9 cellular contexts compared by ENCODE assay signal in genomic region chr17:41324180-41325075, GRCh38. TPM values are rescaled to one million over a fixed set of nuclear protein-coding genes. Genes with fewer than 3 reads are reported as not detected.
DNase-seq lines count a peak whose midpoint lies in the region; ATAC-seq and TF ChIP-seq lines count a peak whose summit lies in the region.
"Had no signal": no experiment of that assay in that cellular context is flagged by ENCODE, and none has a peak within 500 bp of the region (broad histone marks: within the 10 kb centered on the region; RNA-seq: fewer than 3 reads in every experiment).

No MANE protein-coding gene starts in this region.

- ATAC-seq in SK-N-SH treated with all-trans-retinoic acid at 6 μM for 48 hours (peak; percentile 38; the same call in 2 of the 3 replicates), HG03280 (IDR thresholded peaks at IDR 0.05; ENCODE audit: unreplicated experiment) (no peak)

- DNase-seq in AG04450 (ENCODE audit: low read depth, low spot score) (no peak), GM10266 (ENCODE audit: extremely low spot score) (no peak), iris pigment epithelial cell (ENCODE audit: low read depth) (peak; percentile 9), SHP77 (lab: John Stamatoyannopoulos, UW) (no peak), activated gamma-delta T cell (lab: John Stamatoyannopoulos, UW) (no peak), GM10248 (ENCODE audit: extremely low spot score) (no peak)

- H3K27ac ChIP-seq in AG04450 (ENCODE audit: low read depth, low read length) = no peak overlapping the region
- H3K27ac ChIP-seq: cardiac muscle cell had no signal

- no peak overlapping the region for H3K4me3 ChIP-seq in AG04450 (ENCODE audit: low read depth, low read length)
- H3K4me3 ChIP-seq: cardiac muscle cell had no signal

- TF ChIP-seq CTCF in AG04450 (IDR thresholded peaks at IDR 0.05; ENCODE audit: low read depth, low read length) (0 out of 2 replicates have a peak, but pooled peaks have one; percentile 12), GM10266 (IDR thresholded peaks at IDR 0.05; ENCODE audit: control insufficient read depth, insufficient read depth, low read depth, missing control alignments) (peak; percentile 9), GM10248 (IDR thresholded peaks at IDR 0.05; ENCODE audit: control extremely low read depth, extremely low read depth, low read depth, missing control alignments) (no peak)

- CTCF ChIA-PET in AG04450 (lab: Charles Lee) = interaction anchor here (3.7 kb wide), 1 partner anchor 416 kb away, joined by 42 read pairs; no protein-coding TSS in a partner anchor
- CTCF ChIA-PET in GM10248 (lab: Yijun Ruan, JAX) = no interaction called here

- H3K27me3 ChIP-seq in AG04450 (ENCODE audit: control insufficient read depth, insufficient read depth, low read length) = no peaks in the 10 kb centered on the region
- H3K27me3 ChIP-seq: cardiac muscle cell had no signal

- peaks cover 3% of the 10 kb centered on the region for H3K9me3 ChIP-seq in AG04450 (ENCODE audit: control insufficient read depth, insufficient read depth, low read length)

- POLR2A ChIA-PET in AG04450 (lab: Yijun Ruan, JAX) (no interaction called here), GM10248 (lab: Yijun Ruan, JAX) (no interaction called here)

TF ChIP-seq in SK-N-SH treated with all-trans-retinoic acid at 6 μM for 48 hours, 23 proteins besides CTCF, POLR2A, EP300 and RAD21:
- TF ChIP-seq ZNF70 (CRISPR knock-in tag; IDR thresholded peaks at IDR 0.05) (no peak), PATZ1 (CRISPR knock-in tag; IDR thresholded peaks at IDR 0.05; ENCODE audit: borderline replicate concordance) (no peak), BACH2 (CRISPR knock-in tag; IDR thresholded peaks at IDR 0.05; ENCODE audit: borderline replicate concordance) (no peak), ISL1 (CRISPR knock-in tag; IDR thresholded peaks at IDR 0.05) (no peak), TOX (CRISPR knock-in tag; IDR thresholded peaks at IDR 0.05; ENCODE audit: borderline replicate concordance) (no peak), SNAI2 (CRISPR knock-in tag; IDR thresholded peaks at IDR 0.05) (no peak), TCF4 (CRISPR knock-in tag; IDR thresholded peaks at IDR 0.05; ENCODE audit: borderline replicate concordance) (no peak), ESRRG (CRISPR knock-in tag; IDR thresholded peaks at IDR 0.05) (no peak), GLIS3 (CRISPR knock-in tag; IDR thresholded peaks at IDR 0.05) (no peak), CSDC2 (CRISPR knock-in tag; IDR thresholded peaks at IDR 0.05) (no peak), RARB (CRISPR knock-in tag; IDR thresholded peaks at IDR 0.05) (no peak), ZNF8 (CRISPR knock-in tag; IDR thresholded peaks at IDR 0.05) (no peak), ZFP3 (CRISPR knock-in tag; IDR thresholded peaks at IDR 0.05) (no peak), PPARA (CRISPR knock-in tag; IDR thresholded peaks at IDR 0.05; ENCODE audit: borderline replicate concordance) (no peak), OSR1 (CRISPR knock-in tag; IDR thresholded peaks at IDR 0.05) (no peak), CSRNP3 (CRISPR knock-in tag; IDR thresholded peaks at IDR 0.05) (no peak), TSHZ2 (CRISPR knock-in tag; IDR thresholded peaks at IDR 0.05) (no peak)

RNA-seq across cellular contexts. Expression of gene KRTAP17-1, which starts 8.9 kb away (rescaled TPM):
- polyA plus RNA-seq in AG04450 (2011; rRNA removed) = not detected in 2 replicates
- polyA minus RNA-seq in AG04450 (2011; rRNA and poly(A)+ RNA removed) = not detected in 2 replicates
- polyA plus RNA-seq: cardiac muscle cell had no signal

RNA-seq across cellular contexts. Expression of gene KRTAP16-1, which starts 15.3 kb away (rescaled TPM):
- polyA plus RNA-seq in AG04450 (2011; rRNA removed) = not detected in 2 replicates
- not detected in 2 replicates for polyA minus RNA-seq in AG04450 (2011; rRNA and poly(A)+ RNA removed)
- polyA plus RNA-seq: cardiac muscle cell had no signal

RNA-seq across cellular contexts. Expression of gene KRTAP29-1, which starts 21.8 kb away (rescaled TPM):
- polyA plus RNA-seq in AG04450 (2011; rRNA removed) = not detected in 2 replicates
- polyA minus RNA-seq in AG04450 (2011; rRNA and poly(A)+ RNA removed) = not detected in 2 replicates
- polyA plus RNA-seq: cardiac muscle cell had no signal

RNA-seq across cellular contexts. Expression of gene KRT33A, which starts 26.2 kb away (rescaled TPM):
- not detected in 2 replicates for polyA plus RNA-seq in AG04450 (2011; rRNA removed)
- not detected in 2 replicates for polyA minus RNA-seq in AG04450 (2011; rRNA and poly(A)+ RNA removed)
- polyA plus RNA-seq: cardiac muscle cell had no signal

RNA-seq across cellular contexts. Expression of gene KRT33B, which starts 45.2 kb away (rescaled TPM):
- polyA plus RNA-seq in AG04450 (2011; rRNA removed) = 0.07 TPM in 1 of 2 replicates, not detected in the other
- polyA minus RNA-seq in AG04450 (2011; rRNA and poly(A)+ RNA removed) = not detected in 2 replicates
- polyA plus RNA-seq: cardiac muscle cell had no signal
